In genomic region chr11:62437616-62438015, GRCh38 we compare ENCODE assay signal across 30 cellular contexts. TPM values are rescaled to one million over a fixed set of nuclear protein-coding genes. Genes with fewer than 3 reads are reported as not detected.
"Had no signal": no experiment of that assay in that cellular context is flagged by ENCODE, and none has a peak within 500 bp of the region (broad histone marks: within the 10 kb centered on the region; RNA-seq: fewer than 3 reads in every experiment).

No MANE protein-coding gene starts in this region.

- H3K27ac ChIP-seq: suprapubic skin, testis, thoracic aorta, thyroid gland, tibial artery, transverse colon, upper lobe of left lung, upper lobe of right lung, vagina had no signal

- ATAC-seq: stimulated activated effector memory CD8-positive, alpha-beta T cell treated with anti-CD3 and anti-CD28 coated beads, Interleukin-12 subunit alpha, Interleukin-12 subunit beta, amount 100 ng/mL, for 72 hours; stimulated activated memory B cell treated with anti-CD40 and anti-IgM and Interleukin-4, amounts not matched to agents 10 μg/mL and 1 μg/mL and 100 μg/mL, for 72 hours; stimulated activated naive B cell treated with anti-CD40 and anti-IgM and Interleukin-4, amounts not matched to agents 10 μg/mL and 1 μg/mL and 100 μg/mL, for 72 hours; stimulated activated naive CD8-positive, alpha-beta T cell treated with anti-CD3 and anti-CD28 coated beads, Interleukin-15, amount 100 ng/mL, for 72 hours; stimulated activated naive CD8-positive, alpha-beta T cell treated with anti-CD3 and anti-CD28 coated beads, Interleukin-15, Interleukin-2, amounts not matched to agents 100 U/mL and 50 U/mL, for 24 hours; upper lobe of right lung had no signal

- FAIRE-seq: urothelium cell line had no signal

- DNase-seq: stimulated activated CD4-positive, alpha-beta T cell treated with anti-CD3 and anti-CD28 coated beads, Interleukin-2, amount 100 ng/mL, for 48 hours; stimulated activated CD4-positive, alpha-beta T cell treated with anti-CD3 and anti-CD28 coated beads, Interleukin-4, amount 100 ng/mL, for 24 hours; stimulated activated CD4-positive, alpha-beta T cell treated with anti-CD3 and anti-CD28 coated beads, Interleukin-4, amount 100 ng/mL, for 4 hours; stimulated activated CD8-positive, alpha-beta memory T cell treated with anti-CD3 and anti-CD28 coated beads, Interleukin-4, amount 100 ng/mL, for 48 hours; stimulated activated naive B cell treated with anti-CD40 and anti-IgM and Interleukin-4, amounts not matched to agents 10 μg/mL and 1 μg/mL and 100 μg/mL, for 72 hours; stimulated activated naive CD4-positive, alpha-beta T cell; stimulated activated naive CD4-positive, alpha-beta T cell treated with Interleukin-2 at 50 U/mL for 16 hours; stimulated activated naive CD8-positive, alpha-beta T cell treated with anti-CD3 and anti-CD28 coated beads, Interleukin-15, amount 100 ng/mL, for 72 hours; stimulated activated naive CD8-positive, alpha-beta T cell treated with anti-CD3 and anti-CD28 coated beads, Interleukin-15, Interleukin-2, amounts not matched to agents 100 U/mL and 50 U/mL, for 24 hours; stomach; substantia nigra; testis; thyroid gland; tibial artery; transverse colon; trophoblast cell; upper lobe of left lung; upper lobe of right lung; uterus had no signal

- H3K9me3 ChIP-seq: stomach, suprapubic skin, testis, thoracic aorta, thyroid gland, tibial artery, tibial nerve, transverse colon, upper lobe of left lung, upper lobe of right lung, uterus, vagina had no signal

- H3K36me3 ChIP-seq: stomach, suprapubic skin, thoracic aorta, thyroid gland, tibial artery, tibial nerve, transverse colon, upper lobe of left lung, upper lobe of right lung, uterus, vagina had no signal

- H3K4me3 ChIP-seq: stomach, suprapubic skin, testis, thoracic aorta, thyroid gland, tibial artery, tibial nerve, transverse colon, upper lobe of left lung, upper lobe of right lung, uterus, vagina had no signal

- H3K27me3 ChIP-seq: stomach, suprapubic skin, testis, thyroid gland, tibial artery, tibial nerve, transverse colon, upper lobe of left lung, upper lobe of right lung, uterus, vagina had no signal

RNA-seq across cellular contexts. Expression of gene SCGB1A1, which starts 18.8 kb away (rescaled TPM):
- total RNA-seq: subcutaneous adipose tissue, suprapubic skin, temporal lobe, testis, thoracic aorta, thyroid gland, tibial nerve, transverse colon, ureter, uterus, vagina had no signal
- polyA plus RNA-seq: urinary bladder had no signal
